In genomic region chr22:28759861-28760560, GRCh38 we compare ENCODE assay signal across 12 cellular contexts. TPM values are rescaled to one million over a fixed set of nuclear protein-coding genes. Genes with fewer than 3 reads are reported as not detected.
DNase-seq lines count a peak whose midpoint lies in the region; ATAC-seq, FAIRE-seq and TF ChIP-seq lines count a peak whose summit lies in the region.
"Had no signal": no experiment of that assay in that cellular context is flagged by ENCODE, and none has a peak within 500 bp of the region (broad histone marks: within the 10 kb centered on the region; RNA-seq: fewer than 3 reads in every experiment).

No MANE protein-coding gene starts in this region.

- H3K9me3 ChIP-seq in GM12878 (replicated peaks; ENCODE audit: control insufficient read depth, insufficient read depth, low read length) (no peaks in the 10 kb centered on the region), ascending aorta (no peaks in the 10 kb centered on the region)
- H3K9me3 ChIP-seq: right atrium auricular region had no signal

- intact Hi-C loops in GM12878 (cut with micrococcal nuclease; ENCODE audit: unreplicated experiment) = no loop called here
- intact Hi-C loops in ascending aorta (cut with DNase I) = no loop called here

- TF ChIP-seq CTCF in GM12878 (IDR thresholded peaks at IDR 0.05 in 2 of 3, conservative IDR thresholded peaks at IDR 0.05 in 1 of 3; ENCODE audit: control insufficient read depth in 2 of 3, extremely low read depth in 1 of 3, insufficient read depth in 1 of 3, low read depth in 3 of 3, low read length in 3 of 3) (no peak), chondrocyte (IDR thresholded peaks at IDR 0.05) (no peak), ascending aorta (IDR thresholded peaks at IDR 0.05) (no peak)

- H3K27me3 Mint-ChIP-seq in chondrocyte (ENCODE audit: low read depth) = no peaks in the 10 kb centered on the region

- 36% methylated on average over 3 of the region's 3 CpGs for WGBS in GM12878 (ENCODE audit: insufficient coverage, insufficient replicate concordance, low lambda C conversion rate, missing lambda C conversion rate)

- in situ Hi-C loops in GM12878 (cut with MboI) = no loop called here

- TF ChIP-seq RAD21 in GM12878 (IDR thresholded peaks at IDR 0.05; ENCODE audit: insufficient read depth, low read depth, low read length) = no peak

- H3K4me1 Mint-ChIP-seq in chondrocyte (ENCODE audit: low read depth) = no peaks in the 10 kb centered on the region

- no peaks in the 10 kb centered on the region for H3K79me2 ChIP-seq in GM12878 (ENCODE audit: control insufficient read depth, insufficient read depth, low read length)

- no peaks in the 10 kb centered on the region for H3K36me3 ChIP-seq in H7 (replicated peaks; ENCODE audit: control insufficient read depth, insufficient read depth, low read length)
- no peaks in the 10 kb centered on the region for H3K36me3 ChIP-seq in GM12878 (ENCODE audit: control insufficient read depth in 2 of 2, insufficient read depth in 2 of 2, low read length in 1 of 2)
- H3K36me3 ChIP-seq in ascending aorta = no peaks in the 10 kb centered on the region
- H3K36me3 ChIP-seq: right atrium auricular region had no signal

- H3K4me1 ChIP-seq in GM12878 (ENCODE audit: control insufficient read depth, insufficient read depth, low read length) (peaks cover 8% of the 10 kb centered on the region), ascending aorta (no peaks in the 10 kb centered on the region)
- H3K4me1 ChIP-seq: right atrium auricular region had no signal

- no peaks in the 10 kb centered on the region for H3K27me3 ChIP-seq in H7 (ENCODE audit: control insufficient read depth, insufficient read depth, low read length)
- H3K27me3 ChIP-seq in GM12878 (replicated peaks in 1 of 2; ENCODE audit: control insufficient read depth in 2 of 2, insufficient read depth in 2 of 2, low read length in 1 of 2) = no peaks in the 10 kb centered on the region
- no peaks in the 10 kb centered on the region for H3K27me3 ChIP-seq in ascending aorta
- H3K27me3 ChIP-seq: right atrium auricular region had no signal

- SMC1A ChIA-PET in GM12878 (lab: Charles Lee; ENCODE audit: uncharacterized antibody, unreplicated experiment) = interaction anchor here (0.8 to 4.7 kb wide), 11 partner anchors 10 to 160 kb away, joined by 3 to 22 read pairs (median 6); partner anchors contain the start of genes CHEK2 and HSCB

- no peak for TF ChIP-seq EP300 in GM12878 (IDR thresholded peaks at IDR 0.05; ENCODE audit: borderline replicate concordance in 1 of 2, control insufficient read depth in 1 of 2, low read depth in 2 of 2, low read length in 2 of 2)

- peak overlapping the region; percentile 84 for H2AFZ ChIP-seq in GM12878 (ENCODE audit: control insufficient read depth, low read depth, low read length)

- H3K4me2 ChIP-seq in GM12878 (ENCODE audit: control insufficient read depth, insufficient read depth) = peak overlapping the region; percentile 81

- H3K4me3 Mint-ChIP-seq in chondrocyte (ENCODE audit: unreplicated experiment) = no peak overlapping the region

- H3K4me3 ChIP-seq in H7 (ENCODE audit: insufficient read depth, low read depth, low read length) = no peak overlapping the region
- H3K4me3 ChIP-seq in GM12878 = peak overlapping the region; percentile 44; the same call in 1 of the 2 replicates
- H3K4me3 ChIP-seq in ascending aorta = no peak overlapping the region
- H3K4me3 ChIP-seq: right atrium auricular region had no signal

- no peak overlapping the region for H3K27ac Mint-ChIP-seq in chondrocyte (ENCODE audit: unreplicated experiment)

- BruUV-seq in GM12878 (replicated peaks; lab: Mats Ljungman, UMichigan) = no TSS peak

- ATAC-seq in GM12878 (peak; percentile 69), HG03108 (IDR thresholded peaks at IDR 0.05; ENCODE audit: unreplicated experiment) (no peak)
- ATAC-seq: left cardiac atrium had no signal

- DNase-seq in H7 (peak; percentile 49), NCI-H2029 (lab: John Stamatoyannopoulos, UW) (peak; percentile 51), GM12878 (ENCODE audit: low read depth, low spot score) (peak; percentile 21), myocyte (ENCODE audit: low read depth) (peak; percentile 43), chondrocyte (ENCODE audit: low spot score) (no peak), ascending aorta (ENCODE audit: low spot score in 2 of 2) (no peak)
- DNase-seq in activated CD8-positive, alpha-beta memory T cell treated with anti-CD3 and anti-CD28 coated beads, Interleukin-2, amount 50 U/mL, for 4 hours = no peak
- DNase-seq: activated naive CD4-positive, alpha-beta T cell treated with Interleukin-2 at 50 U/mL for 16 hours; left cardiac atrium; NCI-H526 had no signal

- TF ChIP-seq POLR2A in GM12878 (IDR thresholded peaks at IDR 0.05; ENCODE audit: low read depth, low read length) = no peak

- H3K36me3 Mint-ChIP-seq in chondrocyte (ENCODE audit: low read depth) = no peaks in the 10 kb centered on the region

- no peak for FAIRE-seq in GM12878 (lab: Jason Lieb, UNC)

- no peaks in the 10 kb centered on the region for H3K9me3 Mint-ChIP-seq in chondrocyte (ENCODE audit: low read depth)

- H3K27ac ChIP-seq in GM12878 (ENCODE audit: control insufficient read depth, insufficient read depth) (peak overlapping the region; percentile 74), ascending aorta (no peak overlapping the region)
- H3K27ac ChIP-seq: right atrium auricular region had no signal

- CTCF ChIA-PET in GM12878 (lab: Yijun Ruan, JAX) = interaction anchor here (0.9 to 2.3 kb wide), 4 partner anchors 9 to 69 kb away, joined by 3 to 6 read pairs (median 5); no protein-coding TSS in a partner anchor

- H4K20me1 ChIP-seq in GM12878 (ENCODE audit: control insufficient read depth, insufficient read depth) = no peaks in the 10 kb centered on the region

- RAD21 ChIA-PET in GM12878 (lab: Charles Lee; ENCODE audit: unreplicated experiment) = interaction anchor here (0.9 to 2.2 kb wide), 7 partner anchors 10 to 40 kb away, joined by 3 to 22 read pairs (median 3); partner anchors contain the start of genes CCDC117 and XBP1

- POLR2A ChIA-PET in GM12878 (lab: Charles Lee) = interaction anchor here (0.6 to 3.2 kb wide), 7 partner anchors 10 to 487 kb away, joined by 3 to 21 read pairs (median 4); partner anchors contain the start of genes CCDC117 and XBP1

- peak overlapping the region; percentile 36; the same call in 1 of the 2 replicates for H3K9ac ChIP-seq in GM12878 (ENCODE audit: control insufficient read depth, insufficient read depth, low read length)

RNA-seq across cellular contexts. Expression of gene CCDC117, which starts 12.5 kb away (rescaled TPM):
- 36.1 and 48.1 TPM in 2 replicates for total RNA-seq in H7 (2014; rRNA removed; shearing (Covaris generic))
- 14.8 and 16.4 TPM in 2 replicates for total RNA-seq in GM12878 (2013; cell fraction: nucleolus; rRNA removed)
- total RNA-seq in GM12878 (2014; rRNA removed) (18.0 and 21.2 TPM in 2 replicates), GM12878 (2014; rRNA removed; fragmentation: Illumina TruSeq; extraction: Trizol) (21.7 TPM in 2 replicates), GM12878 (2021) (19.5 and 24.2 TPM in 2 replicates), myocyte (35.1 and 37.1 TPM in 2 replicates), chondrocyte (19.5 to 23.4 TPM (median 21.0 TPM) in 3 replicates), ascending aorta (10.7 TPM)
- polyA plus RNA-seq in GM12878 (2011; ENCODE audit: low read depth) = 6.4 TPM
- polyA plus RNA-seq in GM12878 (2011; rRNA removed) (24.6 and 49.9 TPM in 2 replicates), GM12878 (2014; fragmentation: Illumina TruSeq; extraction: Trizol) (22.2 and 26.1 TPM in 2 replicates), GM12878 (2014; fragmentation: Nextera tagmentation; extraction: Ambion mirVana) (1 to 10 TPM; 6.3 to 8.3 TPM), GM12878 (2014; rRNA removed) (11.7 and 12.8 TPM in 2 replicates), GM12878 (2016; fragmentation: Nextera tagmentation; extraction: Ambion mirVana) (10 to 100 TPM; 31.7 to 32.2 TPM)
- 7.9 and 10.2 TPM in 2 replicates for polyA plus RNA-seq in GM12878 (2011; cell fraction: cytosol; rRNA removed)
- polyA plus RNA-seq in GM12878 (2011; cell fraction: nucleus; rRNA removed) = 4.3 and 7.9 TPM in 2 replicates
- polyA plus RNA-seq in GM12878 (2012) = 13.3 TPM in 2 replicates
- 10.0 and 12.5 TPM in 2 replicates for polyA minus RNA-seq in GM12878 (2011; rRNA and poly(A)+ RNA removed)
- polyA minus RNA-seq in GM12878 (2011; cell fraction: cytosol; rRNA and poly(A)+ RNA removed) = 11.5 and 15.5 TPM in 2 replicates
- polyA minus RNA-seq in GM12878 (2011; cell fraction: nucleus; rRNA and poly(A)+ RNA removed) = 2.4 and 4.3 TPM in 2 replicates
- polyA plus RNA-seq in myocyte (2012) = 9.4 TPM

RNA-seq across cellular contexts. Expression of gene HSCB, which starts 18.2 kb away (rescaled TPM):
- 29.9 and 32.2 TPM in 2 replicates for total RNA-seq in H7 (2014; rRNA removed; shearing (Covaris generic))
- total RNA-seq in GM12878 (2013; cell fraction: nucleolus; rRNA removed) = 6.1 and 7.0 TPM in 2 replicates
- total RNA-seq in GM12878 (2014; rRNA removed) = 20.8 and 21.2 TPM in 2 replicates
- 20.9 and 22.2 TPM in 2 replicates for total RNA-seq in GM12878 (2014; rRNA removed; fragmentation: Illumina TruSeq; extraction: Trizol)
- total RNA-seq in GM12878 (2021) = 15.3 and 16.0 TPM in 2 replicates
- polyA plus RNA-seq in GM12878 (2011; ENCODE audit: low read depth) = 15.0 TPM
- polyA plus RNA-seq in GM12878 (2011; rRNA removed) = 18.3 and 20.8 TPM in 2 replicates
- 15.6 and 17.7 TPM in 2 replicates for polyA plus RNA-seq in GM12878 (2011; cell fraction: cytosol; rRNA removed)
- polyA plus RNA-seq in GM12878 (2011; cell fraction: nucleus; rRNA removed) = 2.9 and 3.4 TPM in 2 replicates
- 19.5 and 23.4 TPM in 2 replicates for polyA plus RNA-seq in GM12878 (2012)
- polyA plus RNA-seq in GM12878 (2014; fragmentation: Illumina TruSeq; extraction: Trizol) = 15.9 and 18.7 TPM in 2 replicates
- 10 to 100 TPM; 10.6 to 19.0 TPM for polyA plus RNA-seq in GM12878 (2014; fragmentation: Nextera tagmentation; extraction: Ambion mirVana)
- 24.2 and 26.6 TPM in 2 replicates for polyA plus RNA-seq in GM12878 (2014; rRNA removed)
- polyA plus RNA-seq in GM12878 (2016; fragmentation: Nextera tagmentation; extraction: Ambion mirVana) = 10 to 100 TPM; 26.9 to 28.4 TPM
- polyA minus RNA-seq in GM12878 (2011; rRNA and poly(A)+ RNA removed) = 4.1 and 6.5 TPM in 2 replicates
- polyA minus RNA-seq in GM12878 (2011; cell fraction: cytosol; rRNA and poly(A)+ RNA removed) = 3.6 and 4.5 TPM in 2 replicates
- polyA minus RNA-seq in GM12878 (2011; cell fraction: nucleus; rRNA and poly(A)+ RNA removed) = 2.5 and 3.9 TPM in 2 replicates
- total RNA-seq in myocyte = 15.6 and 20.8 TPM in 2 replicates
- polyA plus RNA-seq in myocyte (2012) = 11.9 TPM
- 9.8 to 11.6 TPM (median 11.0 TPM) in 3 replicates for total RNA-seq in chondrocyte
- 0.85 TPM for total RNA-seq in ascending aorta

RNA-seq across cellular contexts. Expression of gene CHEK2, which starts 18.4 kb away (rescaled TPM):
- 87.5 and 128 TPM in 2 replicates for total RNA-seq in H7 (2014; rRNA removed; shearing (Covaris generic))
- 59.0 and 64.3 TPM in 2 replicates for total RNA-seq in GM12878 (2013; cell fraction: nucleolus; rRNA removed)
- total RNA-seq in GM12878 (2014; rRNA removed) = 17.8 and 20.7 TPM in 2 replicates
- total RNA-seq in GM12878 (2014; rRNA removed; fragmentation: Illumina TruSeq; extraction: Trizol) = 22.9 and 25.6 TPM in 2 replicates
- 18.4 and 29.9 TPM in 2 replicates for total RNA-seq in GM12878 (2021)
- 20.8 TPM for polyA plus RNA-seq in GM12878 (2011; ENCODE audit: low read depth)
- 59.7 and 61.5 TPM in 2 replicates for polyA plus RNA-seq in GM12878 (2011; rRNA removed)
- polyA plus RNA-seq in GM12878 (2011; cell fraction: cytosol; rRNA removed) = 43.5 and 70.8 TPM in 2 replicates
- polyA plus RNA-seq in GM12878 (2011; cell fraction: nucleus; rRNA removed) = 39.7 and 41.2 TPM in 2 replicates
- 14.3 and 19.4 TPM in 2 replicates for polyA plus RNA-seq in GM12878 (2012)
- 27.7 and 36.9 TPM in 2 replicates for polyA plus RNA-seq in GM12878 (2014; fragmentation: Illumina TruSeq; extraction: Trizol)
- polyA plus RNA-seq in GM12878 (2014; fragmentation: Nextera tagmentation; extraction: Ambion mirVana) = 10 to 100 TPM; 31.1 to 31.4 TPM
- 21.3 and 22.5 TPM in 2 replicates for polyA plus RNA-seq in GM12878 (2014; rRNA removed)
- polyA plus RNA-seq in GM12878 (2016; fragmentation: Nextera tagmentation; extraction: Ambion mirVana) = 10 to 100 TPM; 15.7 to 18.5 TPM
- 28.1 and 40.4 TPM in 2 replicates for polyA minus RNA-seq in GM12878 (2011; rRNA and poly(A)+ RNA removed)
- 19.4 and 26.2 TPM in 2 replicates for polyA minus RNA-seq in GM12878 (2011; cell fraction: cytosol; rRNA and poly(A)+ RNA removed)
- 17.9 and 36.3 TPM in 2 replicates for polyA minus RNA-seq in GM12878 (2011; cell fraction: nucleus; rRNA and poly(A)+ RNA removed)
- 6.6 and 10.9 TPM in 2 replicates for total RNA-seq in myocyte
- polyA plus RNA-seq in myocyte (2012) = 5.3 TPM
- 5.5 to 12.2 TPM (median 8.3 TPM) in 3 replicates for total RNA-seq in chondrocyte
- 1.3 TPM for total RNA-seq in ascending aorta

RNA-seq across cellular contexts. Expression of gene XBP1, which starts 40.4 kb away (rescaled TPM):
- 146 and 174 TPM in 2 replicates for total RNA-seq in H7 (2014; rRNA removed; shearing (Covaris generic))
- 59.0 and 62.3 TPM in 2 replicates for total RNA-seq in GM12878 (2013; cell fraction: nucleolus; rRNA removed)
- 234 and 238 TPM in 2 replicates for total RNA-seq in GM12878 (2014; rRNA removed)
- total RNA-seq in GM12878 (2014; rRNA removed; fragmentation: Illumina TruSeq; extraction: Trizol) = 134 and 138 TPM in 2 replicates
- 141 and 149 TPM in 2 replicates for total RNA-seq in GM12878 (2021)
- polyA plus RNA-seq in GM12878 (2011; ENCODE audit: low read depth) = 145 TPM
- polyA plus RNA-seq in GM12878 (2011; rRNA removed) = 93.1 and 96.5 TPM in 2 replicates
- polyA plus RNA-seq in GM12878 (2011; cell fraction: cytosol; rRNA removed) = 81.6 and 104 TPM in 2 replicates
- 46.9 and 50.2 TPM in 2 replicates for polyA plus RNA-seq in GM12878 (2011; cell fraction: nucleus; rRNA removed)
- polyA plus RNA-seq in GM12878 (2012) = 156 and 163 TPM in 2 replicates
- 165 and 186 TPM in 2 replicates for polyA plus RNA-seq in GM12878 (2014; fragmentation: Illumina TruSeq; extraction: Trizol)
- 10 to 100 TPM; 44.5 to 67.3 TPM for polyA plus RNA-seq in GM12878 (2014; fragmentation: Nextera tagmentation; extraction: Ambion mirVana)
- 149 and 183 TPM in 2 replicates for polyA plus RNA-seq in GM12878 (2014; rRNA removed)
- 100 to 1,000 TPM; 276 to 313 TPM for polyA plus RNA-seq in GM12878 (2016; fragmentation: Nextera tagmentation; extraction: Ambion mirVana)
- 115 and 124 TPM in 2 replicates for polyA minus RNA-seq in GM12878 (2011; rRNA and poly(A)+ RNA removed)
- polyA minus RNA-seq in GM12878 (2011; cell fraction: cytosol; rRNA and poly(A)+ RNA removed) = 39.5 and 42.4 TPM in 2 replicates
- polyA minus RNA-seq in GM12878 (2011; cell fraction: nucleus; rRNA and poly(A)+ RNA removed) = 24.5 and 42.6 TPM in 2 replicates
- 166 and 224 TPM in 2 replicates for total RNA-seq in myocyte
- polyA plus RNA-seq in myocyte (2012) = 176 TPM
- 107 to 199 TPM (median 189 TPM) in 3 replicates for total RNA-seq in chondrocyte
- total RNA-seq in ascending aorta = 158 TPM

Comparison
In these comparisons a context has a peak if more than half of its experiments do, and no peak if none do; other contexts are left out.
1. DNase-seq: peak in H7 (single experiment), NCI-H2029 (single experiment), GM12878 (single experiment) and myocyte (single experiment); none in chondrocyte (single experiment), ascending aorta (0 of 2) and activated CD8-positive, alpha-beta memory T cell treated with anti-CD3 and anti-CD28 coated beads, Interleukin-2, amount 50 U/mL, for 4 hours (single experiment).